13 cellular contexts compared by ENCODE assay signal in the genomic region with DNA sequence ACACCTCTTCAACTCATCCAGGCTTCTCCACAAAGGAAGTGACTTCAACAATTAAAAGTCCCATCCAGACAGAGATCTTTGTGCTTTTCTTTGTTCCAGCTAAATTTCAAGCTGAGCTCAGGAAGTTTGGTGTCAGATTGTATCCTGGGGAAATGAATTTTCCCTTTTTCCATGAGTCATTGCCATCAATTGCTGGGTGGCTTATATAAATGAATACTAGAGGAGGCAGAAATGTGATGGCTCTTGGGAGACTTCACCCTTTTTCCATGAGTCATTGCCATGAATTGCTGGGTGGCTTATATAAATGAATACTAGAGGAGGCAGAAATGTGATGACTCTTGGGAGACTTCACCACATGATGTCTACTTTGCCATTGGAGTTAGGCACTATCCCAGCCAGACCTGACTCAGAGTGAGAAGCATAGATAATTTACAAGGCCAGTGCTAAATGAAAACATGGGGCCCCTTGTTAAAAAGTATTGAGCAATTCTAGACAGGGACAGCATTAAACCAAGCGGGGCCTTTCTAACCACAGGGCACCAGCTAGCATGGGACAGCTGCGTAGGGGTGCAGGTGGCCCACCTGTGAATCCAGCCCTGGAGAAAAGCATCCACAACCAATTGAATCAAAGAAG.
A peak's percentile ranks its signal among the peaks of the same experiment; 100 is the strongest.
DNase-seq lines count a peak whose midpoint lies in the region; ATAC-seq and TF ChIP-seq lines count a peak whose summit lies in the region.
"Had no signal": no experiment of that assay in that cellular context is flagged by ENCODE, and none has a peak within 500 bp of the region (broad histone marks: within the 10 kb centered on the region; RNA-seq: fewer than 3 reads in every experiment).

No MANE protein-coding gene starts in this region.

- H2BK15ac ChIP-seq in IMR-90 (ENCODE audit: low read depth, low read length), result no peak overlapping the region
- H2BK15ac ChIP-seq in mesendoderm (replicated peaks; ENCODE audit: low read depth), result no peak overlapping the region

- H2BK120ac ChIP-seq in IMR-90 (ENCODE audit: low read depth, low read length) (no peak overlapping the region), mesendoderm (ENCODE audit: low read depth, low read length) (no peak overlapping the region)

- no TSS peak for BruUV-seq in IMR-90 (replicated peaks; lab: Mats Ljungman, UMichigan)
- BruUV-seq in mammary epithelial cell (replicated peaks; lab: Mats Ljungman, UMichigan), result no TSS peak

- H4K8ac ChIP-seq in IMR-90 (ENCODE audit: low read depth in 2 of 2, low read length in 2 of 2), result no peak overlapping the region
- H4K8ac ChIP-seq in mesendoderm (ENCODE audit: low read depth, low read length), result no peak overlapping the region

- H3K56ac ChIP-seq in IMR-90 (ENCODE audit: extremely low read depth, insufficient read depth, low read length) (no peak overlapping the region), mesendoderm (ENCODE audit: low read length) (no peak overlapping the region)

- H3K14ac ChIP-seq in IMR-90 (replicated peaks; ENCODE audit: low read depth, low read length), result no peak overlapping the region

- H3K23ac ChIP-seq in IMR-90 (ENCODE audit: low read depth, low read length), result no peak overlapping the region
- H3K23ac ChIP-seq in mesendoderm (ENCODE audit: low read length), result no peak overlapping the region

- H3K27ac ChIP-seq in IMR-90 (ENCODE audit: insufficient read depth, low read length) (no peak overlapping the region), mammary epithelial cell (ENCODE audit: insufficient read depth, low read depth, low read length) (peak overlapping the region; percentile 73), mesendoderm (ENCODE audit: low read depth, low read length) (peak overlapping the region; percentile 46), tibial artery (no peak overlapping the region)
- H3K27ac ChIP-seq: lower lobe of right lung, thyroid gland had no signal

- H3K9me1 ChIP-seq in IMR-90 (ENCODE audit: insufficient read depth, low read length), result no peaks in the 10 kb centered on the region

- H3K4me3 Mint-ChIP-seq in glutamatergic neuron (ENCODE audit: unreplicated experiment), result no peak overlapping the region
- H3K4me3 Mint-ChIP-seq: T-helper 1 cell treated with Interleukin-12 subunit alpha and Interleukin-12 subunit beta and Interleukin-4 antibody, amounts not matched to agents 30 μg/mL and 1 μg/mL, for 36 hours had no signal

- TF ChIP-seq POLR2A in IMR-90 (IDR thresholded peaks at IDR 0.05; ENCODE audit: low read depth, low read length), result no peak

- no peak for TF ChIP-seq CTCF in BJ (IDR thresholded peaks at IDR 0.05; ENCODE audit: insufficient read depth, low read depth, low read length)
- TF ChIP-seq CTCF in IMR-90 (conservative IDR thresholded peaks at IDR 0.05; ENCODE audit: low read depth, low read length), result no peak
- no peak for TF ChIP-seq CTCF in mammary epithelial cell (conservative IDR thresholded peaks at IDR 0.05 in 1 of 2, IDR thresholded peaks at IDR 0.05 in 1 of 2; ENCODE audit: extremely low read depth in 1 of 2, insufficient read depth in 1 of 2, low read depth in 1 of 2, low read length in 2 of 2)
- no peak for TF ChIP-seq CTCF in glutamatergic neuron (IDR thresholded peaks at IDR 0.05; ENCODE audit: partially characterized antibody, unreplicated experiment)
- TF ChIP-seq CTCF in tibial artery (IDR thresholded peaks at IDR 0.05), result no peak

- no peak overlapping the region for H2AK5ac ChIP-seq in IMR-90 (ENCODE audit: low read depth, low read length)
- no peak overlapping the region for H2AK5ac ChIP-seq in mesendoderm (ENCODE audit: low read length)

- no peaks in the 10 kb centered on the region for H3K27me3 Mint-ChIP-seq in glutamatergic neuron (ENCODE audit: unreplicated experiment)

- H3K9me3 Mint-ChIP-seq in glutamatergic neuron (ENCODE audit: unreplicated experiment), result peaks cover 4% of the 10 kb centered on the region
- H3K9me3 Mint-ChIP-seq: T-helper 1 cell treated with Interleukin-12 subunit alpha and Interleukin-12 subunit beta and Interleukin-4 antibody, amounts not matched to agents 30 μg/mL and 1 μg/mL, for 36 hours had no signal

- ATAC-seq in IMR-90 (ENCODE audit: low read depth), result no peak; the same call in 1 of the 2 replicates
- ATAC-seq: lower lobe of right lung had no signal

- no peaks in the 10 kb centered on the region for H3K36me3 ChIP-seq in BJ (ENCODE audit: control insufficient read depth, insufficient read depth, low read length)
- no peaks in the 10 kb centered on the region for H3K36me3 ChIP-seq in IMR-90 (ENCODE audit: control insufficient read depth, insufficient read depth, low read length)
- no peaks in the 10 kb centered on the region for H3K36me3 ChIP-seq in mammary epithelial cell (ENCODE audit: insufficient read depth, low read length)
- no peaks in the 10 kb centered on the region for H3K36me3 ChIP-seq in mesendoderm (ENCODE audit: control insufficient read depth, insufficient read depth, low read length)
- H3K36me3 ChIP-seq in tibial artery, result no peaks in the 10 kb centered on the region
- H3K36me3 ChIP-seq: lower lobe of right lung, thyroid gland had no signal

- no peak overlapping the region for H3K27ac Mint-ChIP-seq in glutamatergic neuron (ENCODE audit: unreplicated experiment)
- H3K27ac Mint-ChIP-seq: T-helper 1 cell treated with Interleukin-12 subunit alpha and Interleukin-12 subunit beta and Interleukin-4 antibody, amounts not matched to agents 30 μg/mL and 1 μg/mL, for 36 hours had no signal

- H3K9me3 ChIP-seq in IMR-90 (ENCODE audit: control insufficient read depth, insufficient read depth, low read length) (no peaks in the 10 kb centered on the region), mammary epithelial cell (replicated peaks; ENCODE audit: insufficient read depth, low read length) (no peaks in the 10 kb centered on the region), tibial artery (no peaks in the 10 kb centered on the region)
- H3K9me3 ChIP-seq: lower lobe of right lung, thyroid gland had no signal

- no CpG with 5 or more reads among the region's 2 CpGs for WGBS in IMR-90 (ENCODE audit: extremely low coverage in 2 of 2, insufficient read length in 1 of 2), 2 experiments
- 59% methylated on average over 2 of the region's 2 CpGs for WGBS in mammary epithelial cell (ENCODE audit: low coverage, missing lambda C conversion rate)
- WGBS in mesendoderm (ENCODE audit: extremely low coverage, insufficient coverage, low lambda C conversion rate), result no CpG with 5 or more reads among the region's 2 CpGs

- H3K27me3 ChIP-seq in BJ (ENCODE audit: control insufficient read depth, insufficient read depth, low read length), result no peaks in the 10 kb centered on the region
- no peaks in the 10 kb centered on the region for H3K27me3 ChIP-seq in IMR-90 (ENCODE audit: control insufficient read depth, insufficient read depth, low read length)
- no peaks in the 10 kb centered on the region for H3K27me3 ChIP-seq in mammary epithelial cell (ENCODE audit: insufficient read depth, low read length)
- no peaks in the 10 kb centered on the region for H3K27me3 ChIP-seq in mesendoderm (ENCODE audit: insufficient read depth, low read length, poor library complexity)
- H3K27me3 ChIP-seq in tibial artery, result no peaks in the 10 kb centered on the region
- H3K27me3 ChIP-seq: thyroid gland had no signal

- H3K79me1 ChIP-seq in IMR-90 (ENCODE audit: low read depth in 1 of 2, low read length in 2 of 2) (no peaks in the 10 kb centered on the region), mesendoderm (ENCODE audit: low read length) (no peaks in the 10 kb centered on the region)

- no peaks in the 10 kb centered on the region for H3K36me3 Mint-ChIP-seq in glutamatergic neuron (ENCODE audit: unreplicated experiment)

- H4K91ac ChIP-seq in IMR-90 (ENCODE audit: insufficient read depth, low read depth, low read length), result no peak overlapping the region

- H3K4me1 Mint-ChIP-seq in glutamatergic neuron (ENCODE audit: low read depth, unreplicated experiment), result peaks cover 13% of the 10 kb centered on the region

- in situ Hi-C loops in IMR-90 (cut with MboI; ENCODE audit: low sequenced_read_pairs), result no loop called here
- in situ Hi-C loops in mammary epithelial cell (cut with MboI; ENCODE audit: low sequenced_read_pairs in 2 of 2), result no loop called here

- H4K5ac ChIP-seq in IMR-90 (ENCODE audit: low read depth, low read length) (no peak overlapping the region), mesendoderm (ENCODE audit: low read length) (no peak overlapping the region)

- dilution Hi-C loops in IMR-90 (cut with HindIII; ENCODE audit: low sequenced_read_pairs, unreplicated experiment) (no loop called here), mammary epithelial cell (cut with HindIII; ENCODE audit: low sequenced_read_pairs) (no loop called here)

- H4K20me1 ChIP-seq in IMR-90 (ENCODE audit: insufficient read depth, low read length), result no peaks in the 10 kb centered on the region
- no peaks in the 10 kb centered on the region for H4K20me1 ChIP-seq in mammary epithelial cell (ENCODE audit: insufficient read depth, low read length)

- CTCF ChIA-PET in BJ (lab: Yijun Ruan, JAX) (interaction anchor here (0.6 to 1.1 kb wide), 2 partner anchors 36 to 992 kb away, joined by 3 read pairs; no protein-coding TSS in a partner anchor), IMR-90 (lab: Yijun Ruan, JAX) (no interaction called here), mammary epithelial cell (lab: Charles Lee; ENCODE audit: low non-redundant PET) (interaction anchor here (0.5 to 0.7 kb wide), 2 partner anchors 37 to 210 kb away, joined by 3 read pairs; no protein-coding TSS in a partner anchor)

- H2AK9ac ChIP-seq in IMR-90 (replicated peaks; ENCODE audit: low read depth, low read length, poor library complexity), result no peak overlapping the region

- intact Hi-C loops in IMR-90 (cut with micrococcal nuclease) (no loop called here), mammary epithelial cell (cut with micrococcal nuclease) (loop anchor here (2.0 kb wide), 1 partner anchor 17 kb away; no protein-coding TSS in a partner anchor), tibial artery (cut with DNase I; ENCODE audit: low total_unique reads) (no loop called here)

- H3K4me2 ChIP-seq in IMR-90 (ENCODE audit: low read depth, low read length) (no peak overlapping the region), mammary epithelial cell (ENCODE audit: insufficient read depth, low read depth, low read length) (peak overlapping the region; percentile 45), mesendoderm (ENCODE audit: low read length) (no peak overlapping the region)

- H3K4me1 ChIP-seq in IMR-90 (ENCODE audit: control insufficient read depth, insufficient read depth, low read length) (no peaks in the 10 kb centered on the region), mammary epithelial cell (ENCODE audit: insufficient read depth, low read length) (peaks cover 47% of the 10 kb centered on the region), mesendoderm (ENCODE audit: control insufficient read depth, low read depth, low read length) (peaks cover 23% of the 10 kb centered on the region), tibial artery (no peaks in the 10 kb centered on the region)
- H3K4me1 ChIP-seq: lower lobe of right lung, thyroid gland had no signal

- H2BK5ac ChIP-seq in IMR-90 (ENCODE audit: low read depth, low read length, poor library complexity, severe bottlenecking), result no peak overlapping the region
- H2BK5ac ChIP-seq in mesendoderm (ENCODE audit: low read length), result no peak overlapping the region

- H2BK20ac ChIP-seq in IMR-90 (ENCODE audit: low read depth, low read length), result no peak overlapping the region

- DNase-seq in BJ (ENCODE audit: low read depth) (peak; percentile 94), IMR-90 (peak; percentile 70), mammary epithelial cell (peak; percentile 88), mesendoderm (peak; percentile 64), GM19238 (ENCODE audit: insufficient read length, low spot score) (no peak), DMS153 treated with DMSO at 0.1 percent for 48 hours (lab: John Stamatoyannopoulos, UW; ENCODE audit: unreplicated experiment) (no peak), glutamatergic neuron (no peak), tibial artery (no peak)
- DNase-seq: effector memory CD4-positive, alpha-beta T cell; lower lobe of right lung; NCI-H1436; thyroid gland had no signal

- POLR2A ChIA-PET in BJ (lab: Charles Lee), result no interaction called here
- POLR2A ChIA-PET in IMR-90 (lab: Charles Lee; ENCODE audit: unreplicated experiment), result no interaction called here

- H3K4ac ChIP-seq in IMR-90 (ENCODE audit: low read depth, low read length) (no peak overlapping the region), mesendoderm (ENCODE audit: low read depth, low read length) (no peak overlapping the region)

- H3K18ac ChIP-seq in IMR-90 (ENCODE audit: low read depth, low read length) (no peak overlapping the region), mesendoderm (ENCODE audit: low read length) (peak overlapping the region; percentile 21)

- H3K9ac ChIP-seq in IMR-90 (ENCODE audit: low read depth, low read length) (no peak overlapping the region), mammary epithelial cell (ENCODE audit: insufficient read depth, low read length) (no peak overlapping the region), mesendoderm (ENCODE audit: low read length) (no peak overlapping the region)

- H3K79me2 ChIP-seq in mammary epithelial cell (ENCODE audit: insufficient read depth, low read length), result no peaks in the 10 kb centered on the region
- H3K79me2 ChIP-seq in mesendoderm (ENCODE audit: control insufficient read depth, insufficient read depth, low read length), result no peaks in the 10 kb centered on the region

- H2AFZ ChIP-seq in IMR-90 (replicated peaks; ENCODE audit: low read length, poor library complexity), result no peak overlapping the region
- H2AFZ ChIP-seq in mammary epithelial cell (ENCODE audit: low read depth, low read length), result no peak overlapping the region

- no peak overlapping the region for H3K4me3 ChIP-seq in BJ (ENCODE audit: low read depth, low read length)
- no peak overlapping the region for H3K4me3 ChIP-seq in IMR-90 (ENCODE audit: insufficient read depth, low read depth, low read length)
- H3K4me3 ChIP-seq in mammary epithelial cell (replicated peaks in 1 of 3; ENCODE audit: insufficient read depth in 1 of 3, low read depth in 2 of 3, low read length in 3 of 3), result no peak overlapping the region
- H3K4me3 ChIP-seq in mesendoderm (ENCODE audit: low read length), result no peak overlapping the region
- no peak overlapping the region for H3K4me3 ChIP-seq in tibial artery
- H3K4me3 ChIP-seq: lower lobe of right lung, thyroid gland had no signal

- no peak for TF ChIP-seq RAD21 in IMR-90 (IDR thresholded peaks at IDR 0.05; ENCODE audit: low read length)

Comparison
In these comparisons a context has a peak if more than half of its experiments do, and no peak if none do; other contexts are left out.
1. DNase-seq: peak in BJ (single experiment), IMR-90 (single experiment), mammary epithelial cell (single experiment) and mesendoderm (single experiment); none in GM19238 (single experiment), DMS153 treated with DMSO at 0.1 percent for 48 hours (single experiment), glutamatergic neuron (single experiment) and tibial artery (0 of 2).
2. H3K27ac ChIP-seq: peak in mammary epithelial cell (single experiment) and mesendoderm (single experiment); none in IMR-90 (single experiment) and tibial artery (0 of 2).